ENCODE assay signal across 10 cellular contexts in the genomic region with DNA sequence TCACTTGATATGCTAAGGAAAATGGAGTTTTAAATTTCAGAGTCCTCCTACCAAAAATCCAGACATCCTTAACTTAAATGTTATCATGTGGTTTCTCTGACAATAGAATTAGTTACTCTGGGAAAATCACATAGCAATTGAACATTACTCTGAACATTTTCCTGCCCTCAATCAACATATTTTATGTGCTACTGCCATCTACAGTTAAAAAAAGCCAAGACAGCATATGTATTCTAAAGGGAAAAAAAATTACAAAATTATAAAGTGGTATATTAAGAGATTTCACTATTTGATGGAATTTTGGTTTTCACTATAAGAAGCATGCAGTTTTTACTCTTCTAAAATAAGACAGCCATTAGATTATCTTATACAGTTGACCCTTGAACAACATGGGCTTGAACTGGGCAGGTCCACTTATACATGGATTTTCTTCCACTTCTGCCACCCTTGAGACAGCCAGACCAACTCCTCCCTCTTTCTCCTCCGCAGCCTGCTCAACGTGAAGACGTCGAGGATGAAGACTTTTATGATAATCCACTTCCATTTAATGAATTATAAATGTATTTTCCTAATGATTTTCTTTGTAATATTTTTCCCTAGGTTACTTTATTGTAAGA.
DNase-seq lines count a peak whose midpoint lies in the region; ATAC-seq, FAIRE-seq and TF ChIP-seq lines count a peak whose summit lies in the region.
"Had no signal": no experiment of that assay in that cellular context is flagged by ENCODE, and none has a peak within 500 bp of the region (broad histone marks: within the 10 kb centered on the region; RNA-seq: fewer than 3 reads in every experiment).

No MANE protein-coding gene starts in this region.

- no peaks in the 10 kb centered on the region for H3K27me3 ChIP-seq in foreskin keratinocyte

- ATAC-seq in foreskin keratinocyte = no peak
- no peak for ATAC-seq in GM19467 (IDR thresholded peaks at IDR 0.05; ENCODE audit: unreplicated experiment)
- ATAC-seq: activated CD4-positive, CD25-positive, alpha-beta regulatory T cell treated with anti-CD3 and anti-CD28 coated beads, Interleukin-2, amount 50 U/mL, for 24 hours; esophagus mucosa had no signal

- DNase-seq in AG04449 (ENCODE audit: low read depth, low spot score) (no peak), H4 (ENCODE audit: low spot score) (peak; percentile 18), RCC 7860 (ENCODE audit: low spot score) (no peak), foreskin keratinocyte (no peak), NOMO-1 treated with dmso at 0.1 percent for 144 hours (lab: John Stamatoyannopoulos, UW; ENCODE audit: unreplicated experiment) (no peak), DMS153 treated with DMSO at 0.1 percent for 48 hours (lab: John Stamatoyannopoulos, UW; ENCODE audit: unreplicated experiment) (no peak)
- no peak for DNase-seq in central memory CD4-positive, alpha-beta T cell

- no peak overlapping the region for H3K4me3 ChIP-seq in AG04449 (ENCODE audit: low read depth, low read length)

- TF ChIP-seq CTCF in AG04449 (IDR thresholded peaks at IDR 0.05; ENCODE audit: insufficient read depth, low read length, missing control alignments) = peak; percentile 10
- TF ChIP-seq CTCF in foreskin keratinocyte (conservative IDR thresholded peaks at IDR 0.05) = peak; percentile 73

- no peak overlapping the region for H3K27ac ChIP-seq in foreskin keratinocyte

- CTCF ChIA-PET in AG04449 (lab: Yijun Ruan, JAX) = interaction anchor here (0.5 kb wide), 1 partner anchor 130 kb away, joined by 3 read pairs; no protein-coding TSS in a partner anchor

- FAIRE-seq in RCC 7860 (lab: Jason Lieb, UNC) = peak; percentile 58

- POLR2A ChIA-PET in AG04449 (lab: Yijun Ruan, JAX) = no interaction called here

- peaks cover 12% of the 10 kb centered on the region for H3K4me1 ChIP-seq in foreskin keratinocyte
